Comparison of ENCODE assay signal across 8 cellular contexts in the genomic region with DNA sequence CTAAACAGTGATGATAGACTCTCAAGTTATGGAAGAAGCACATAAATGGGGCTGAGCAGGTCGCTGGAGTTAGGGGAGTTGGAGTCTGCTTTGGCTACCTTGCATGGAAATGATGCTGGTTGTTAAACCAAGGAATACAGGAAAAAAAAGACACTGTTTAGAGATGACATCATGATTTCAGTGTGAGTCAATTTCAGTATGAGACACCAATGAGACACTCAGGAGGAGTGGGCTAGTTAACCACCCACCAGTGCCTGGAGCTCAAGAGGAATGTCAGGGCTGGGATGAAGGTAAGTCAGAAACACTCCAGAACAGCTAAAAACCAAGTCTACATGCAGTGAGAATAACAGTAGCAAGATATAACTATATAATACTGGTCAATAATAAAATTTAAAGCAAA.
"Had no signal": no experiment of that assay in that cellular context is flagged by ENCODE, and none has a peak within 500 bp of the region (broad histone marks: within the 10 kb centered on the region; RNA-seq: fewer than 3 reads in every experiment).

No MANE protein-coding gene starts in this region.

- H3K4me3 Mint-ChIP-seq: GM23338, H9 had no signal

- H3K9me3 Mint-ChIP-seq: H9 had no signal

- H2AFZ ChIP-seq: GM23338 had no signal

- DNase-seq: H9, HCEC 1CT, KG1 had no signal

- ATAC-seq: GM23338, K562 had no signal

- H3K27ac Mint-ChIP-seq: GM23338, H9 had no signal

- H3K4me3 ChIP-seq: GM23338, K562 had no signal

- H3K4me2 ChIP-seq: GM23338 had no signal

- FAIRE-seq: H1, H54, HTR-8/SVneo, K562 had no signal
